8 cellular contexts compared by ENCODE assay signal in genomic region chr1:2314297-2314802, GRCh38.
DNase-seq lines count a peak whose midpoint lies in the region; ATAC-seq and TF ChIP-seq lines count a peak whose summit lies in the region.

No MANE protein-coding gene starts in this region.

- DNase-seq in ACHN = peak; percentile 66
- DNase-seq in HAP-1 (ENCODE audit: low spot score in 2 of 2) = peak; percentile 37 to 88
- DNase-seq in right cardiac atrium = peak; percentile 80 to 91 (median 89)
- no peak for DNase-seq in retinal pigment epithelial cell (ENCODE audit: low read depth)
- no peak for DNase-seq in NCI-H2107 (lab: John Stamatoyannopoulos, UW)

- H3K4me3 ChIP-seq in HAP-1 (peak overlapping the region; percentile 34), right cardiac atrium (ENCODE audit: low read length) (peak overlapping the region; percentile 64), retinal pigment epithelial cell (ENCODE audit: low read length) (peak overlapping the region; percentile 17)

- H3K4me1 ChIP-seq in HAP-1 (peaks cover 5% of the 10 kb centered on the region; the same call in 1 of the 2 replicates), right cardiac atrium (ENCODE audit: control insufficient read depth, insufficient read depth, low read length) (peaks cover 5% of the 10 kb centered on the region)

- intact Hi-C loops in right cardiac atrium (cut with DNase I) = loop anchor here in 2 of 4 donors (5.0 to 10.0 kb wide), 2 partner anchors 82 to 120 kb away; partner anchors contain the start of gene FAAP20 (in 1 of the 2)

- in situ Hi-C loops in ACHN (cut with HindIII; ENCODE audit: low pct_ligation_motif_present, low pct_unique_long_range_greater_than_20kb, low sequenced_read_pairs) (no loop called here), HAP-1 (cut with MboI; ENCODE audit: low sequenced_read_pairs) (no loop called here)

- ATAC-seq in right cardiac atrium (peak; percentile 18 to 27), GM19452 (IDR thresholded peaks at IDR 0.05; ENCODE audit: unreplicated experiment) (no peak), HG03025 (IDR thresholded peaks at IDR 0.05; ENCODE audit: low FRiP score, unreplicated experiment) (no peak)

- no peak for TF ChIP-seq CTCF in retinal pigment epithelial cell (conservative IDR thresholded peaks at IDR 0.05; ENCODE audit: low read depth, low read length)

- peak overlapping the region; percentile 40 for H3K27ac ChIP-seq in angular gyrus (ENCODE audit: low read depth, low read length)
- H3K27ac ChIP-seq in right cardiac atrium (ENCODE audit: low read length) = peak overlapping the region; percentile 31

- 8% methylated on average over 51 of the region's 51 CpGs for WGBS in right cardiac atrium

- no peaks in the 10 kb centered on the region for H3K9me3 ChIP-seq in HAP-1
- H3K9me3 ChIP-seq in right cardiac atrium (ENCODE audit: control insufficient read depth, low read length) = no peaks in the 10 kb centered on the region

- no peaks in the 10 kb centered on the region for H3K36me3 ChIP-seq in HAP-1 (replicated peaks)

- H3K27me3 ChIP-seq in HAP-1 (ENCODE audit: low read depth) (no peaks in the 10 kb centered on the region), right cardiac atrium (ENCODE audit: control insufficient read depth, insufficient read depth) (no peaks in the 10 kb centered on the region)

Comparison
In these comparisons a context has a peak if more than half of its experiments do, and no peak if none do; other contexts are left out.
1. DNase-seq: peak in ACHN (single experiment), HAP-1 (2 of 2) and right cardiac atrium (3 of 3); none in retinal pigment epithelial cell (single experiment) and NCI-H2107 (single experiment).
2. ATAC-seq: peak in right cardiac atrium (2 of 2); none in GM19452 (single experiment) and HG03025 (single experiment).
3. Peak in every context shown above with its lines, with median percentiles within 50 percentile points of each other: H3K4me3 ChIP-seq.